In genomic region chr3:128455116-128455515, GRCh38 we compare ENCODE assay signal across 22 cellular contexts. TPM values are rescaled to one million over a fixed set of nuclear protein-coding genes. Genes with fewer than 3 reads are reported as not detected.
"Had no signal": no experiment of that assay in that cellular context is flagged by ENCODE, and none has a peak within 500 bp of the region (broad histone marks: within the 10 kb centered on the region; RNA-seq: fewer than 3 reads in every experiment).

No MANE protein-coding gene starts in this region.

- H3K27ac ChIP-seq: RWPE1, SJCRH30 had no signal

- H3K4me3 ChIP-seq: SJCRH30 had no signal

- H3K36me3 ChIP-seq: SJCRH30 had no signal

- H3K9me3 ChIP-seq: SJCRH30 had no signal

- DNase-seq: KBM-7, MV-4-11, NCI-H1092, NCI-H1105 treated with DMSO at 0.1 percent for 48 hours, NCI-H1417 treated with DMSO at 0.1 percent for 48 hours, NCI-H146, NCI-H1694 treated with DMSO at 0.1 percent for 48 hours, NCI-H1930, NCI-H2081, NCI-H2107, NCI-H2227 treated with DMSO at 0.1 percent for 48 hours, NCI-H524, NCI-H69, NCI-H774, PC-3, SHP77 treated with DMSO at 0.1 percent for 48 hours, SJCRH30 had no signal

- H3K4me1 ChIP-seq: SJCRH30 had no signal

- ATAC-seq: PC-3 had no signal

RNA-seq across cellular contexts. Expression of gene DNAJB8, which starts 11.6 kb away (rescaled TPM):
- total RNA-seq: HT-29, LHCN-M2, MCF 10A, NCI-H460, PC-3, SJCRH30 had no signal
